In the genomic region with DNA sequence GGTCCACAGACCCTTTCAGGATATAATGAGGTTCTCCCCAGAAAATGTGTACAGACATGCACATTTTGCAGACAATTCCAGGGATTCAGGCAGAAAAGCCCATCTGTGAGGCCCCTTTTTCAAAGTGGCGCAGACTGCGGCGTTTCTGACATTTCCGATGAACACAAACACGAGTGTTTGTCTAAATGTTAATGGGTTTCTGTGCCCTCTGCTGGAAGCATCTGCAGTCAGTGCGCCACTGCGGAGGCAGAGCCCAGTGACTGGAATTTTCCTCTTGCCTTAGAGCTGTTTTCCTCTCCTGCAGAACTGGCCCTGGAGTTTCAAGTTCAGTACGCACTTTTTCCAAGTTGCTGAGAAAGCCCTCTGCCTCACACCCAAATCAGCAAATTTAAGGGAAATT, we compare ENCODE assay signal across 16 cellular contexts. TPM values are rescaled to one million over a fixed set of nuclear protein-coding genes. Genes with fewer than 3 reads are reported as not detected.
DNase-seq lines count a peak whose midpoint lies in the region; TF ChIP-seq lines count a peak whose summit lies in the region.
"Had no signal": no experiment of that assay in that cellular context is flagged by ENCODE, and none has a peak within 500 bp of the region (broad histone marks: within the 10 kb centered on the region; RNA-seq: fewer than 3 reads in every experiment).

No MANE protein-coding gene starts in this region.

- no peak for TF ChIP-seq CTCF in suprapubic skin (IDR thresholded peaks at IDR 0.05)
- no peak for TF ChIP-seq CTCF in vagina (IDR thresholded peaks at IDR 0.05)

- no peaks in the 10 kb centered on the region for H3K9me3 ChIP-seq in endocrine pancreas (ENCODE audit: control insufficient read depth, low read length)
- no peaks in the 10 kb centered on the region for H3K9me3 ChIP-seq in suprapubic skin
- no peaks in the 10 kb centered on the region for H3K9me3 ChIP-seq in vagina

- intact Hi-C loops in vagina (cut with DNase I), result no loop called here

- H3K36me3 ChIP-seq in endocrine pancreas (ENCODE audit: control insufficient read depth, insufficient read depth, low read length) (no peaks in the 10 kb centered on the region), suprapubic skin (no peaks in the 10 kb centered on the region), vagina (no peaks in the 10 kb centered on the region)
- H3K36me3 ChIP-seq: gastroesophageal sphincter had no signal

- H3K27ac ChIP-seq in suprapubic skin (no peak overlapping the region), vagina (no peak overlapping the region)
- H3K27ac ChIP-seq: gastroesophageal sphincter, SK-N-MC had no signal

- H3K4me1 ChIP-seq in endocrine pancreas (ENCODE audit: control insufficient read depth, insufficient read depth, low read length) (no peaks in the 10 kb centered on the region), suprapubic skin (no peaks in the 10 kb centered on the region), vagina (no peaks in the 10 kb centered on the region)

- peak overlapping the region; percentile 22 for H3K9ac ChIP-seq in endocrine pancreas (ENCODE audit: control insufficient read depth, insufficient read depth, low read length)

- no peak for TF ChIP-seq POLR2A in suprapubic skin (IDR thresholded peaks at IDR 0.05)
- TF ChIP-seq POLR2A in vagina (IDR thresholded peaks at IDR 0.05), result no peak

- H3K27me3 ChIP-seq in endocrine pancreas (ENCODE audit: control insufficient read depth, insufficient read depth, low read length), result no peaks in the 10 kb centered on the region
- H3K27me3 ChIP-seq in suprapubic skin, result peaks cover 24% of the 10 kb centered on the region
- H3K27me3 ChIP-seq in vagina, result no peaks in the 10 kb centered on the region

- DNase-seq in EL (peak; percentile 21), NCI-H748 treated with DMSO at 0.1 percent for 48 hours (lab: John Stamatoyannopoulos, UW) (peak; percentile 9), pons (ENCODE audit: low spot score) (peak; percentile 82), suprapubic skin (ENCODE audit: low spot score in 2 of 2) (no peak), GOT3 (lab: John Stamatoyannopoulos, UW) (no peak), vagina (ENCODE audit: extremely low spot score in 2 of 2) (no peak)
- DNase-seq: cerebellar nuclear complex; DND-41; left ventricle myocardium superior; NCI-H510A; stimulated activated CD4-positive, alpha-beta T cell treated with anti-CD3 and anti-CD28 coated beads, Interleukin-4, amount 100 ng/mL, for 4 hours had no signal

- WGBS in suprapubic skin, result 51% methylated on average over 8 of the region's 8 CpGs

- peak overlapping the region; percentile 22 for H3K4me3 ChIP-seq in endocrine pancreas (ENCODE audit: control insufficient read depth, insufficient read depth, low read length)
- H3K4me3 ChIP-seq in suprapubic skin, result no peak overlapping the region
- H3K4me3 ChIP-seq in vagina, result no peak overlapping the region
- H3K4me3 ChIP-seq: gastroesophageal sphincter, SK-N-MC had no signal

- no peak for TF ChIP-seq EP300 in suprapubic skin (IDR thresholded peaks at IDR 0.05)

RNA-seq across cellular contexts. Expression of gene ANKRD60, which starts 15.3 kb away (rescaled TPM):
- total RNA-seq in suprapubic skin (not detected), vagina (not detected)
- total RNA-seq: gastroesophageal sphincter, left ventricle myocardium superior, LHCN-M2, progenitor cell of endocrine pancreas had no signal

Comparison
In these comparisons a context has a peak if more than half of its experiments do, and no peak if none do; other contexts are left out.
1. DNase-seq: peak in EL (single experiment), NCI-H748 treated with DMSO at 0.1 percent for 48 hours (single experiment) and pons (single experiment); none in suprapubic skin (0 of 2), GOT3 (single experiment) and vagina (0 of 2).